Comparison of ENCODE assay signal across 8 cellular contexts in the genomic region with DNA sequence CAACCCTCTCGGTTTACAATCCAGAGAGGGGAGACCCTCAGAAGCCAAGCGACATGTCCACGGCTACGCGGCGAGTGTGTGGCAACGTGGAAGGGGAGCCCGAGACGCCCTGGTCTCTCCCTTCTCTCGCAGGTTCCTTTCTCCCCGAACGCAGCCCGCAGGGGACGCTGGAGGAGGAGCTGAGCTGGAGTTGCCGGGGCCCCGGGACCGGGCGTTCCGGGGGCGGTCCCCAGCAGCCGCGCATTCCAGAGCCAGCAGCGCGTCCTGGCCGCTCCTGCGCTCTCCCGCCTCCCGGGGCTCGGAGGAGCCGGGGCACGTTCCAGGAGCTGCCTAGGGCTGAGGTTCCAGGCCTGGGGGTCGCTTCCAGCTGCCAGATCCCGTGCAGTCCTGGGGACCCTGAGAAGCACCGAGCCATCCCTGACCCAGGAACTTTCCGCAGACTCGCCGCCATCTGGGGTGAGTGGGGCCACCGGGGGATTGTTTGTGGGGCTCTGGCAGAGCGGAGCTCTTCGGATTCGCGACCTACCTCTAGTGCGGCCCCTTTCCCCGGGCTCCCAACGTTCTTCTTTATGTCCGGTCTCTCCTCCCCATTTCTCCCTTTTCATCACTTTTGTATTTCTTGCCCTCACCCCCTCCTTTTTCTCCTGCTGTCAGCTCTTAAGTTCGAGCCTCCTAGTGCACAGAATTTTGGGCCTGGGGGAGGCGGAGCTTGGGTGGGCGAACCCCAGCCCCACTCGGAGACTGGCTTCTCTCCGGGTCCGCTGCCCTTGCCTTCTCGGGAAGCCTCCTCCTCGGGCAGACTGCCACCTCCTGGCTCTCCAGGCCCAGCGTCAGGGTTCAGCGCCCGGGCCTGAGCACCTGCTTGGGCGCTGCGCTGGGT. TPM values are rescaled to one million over a fixed set of nuclear protein-coding genes. Genes with fewer than 3 reads are reported as not detected.
A peak's percentile ranks its signal among the peaks of the same experiment; 100 is the strongest.
DNase-seq lines count a peak whose midpoint lies in the region; ATAC-seq and TF ChIP-seq lines count a peak whose summit lies in the region.

A gene with protein sequence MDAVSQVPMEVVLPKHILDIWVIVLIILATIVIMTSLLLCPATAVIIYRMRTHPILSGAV (plus strand): TSS at position 241 of the 880 bp plus-strand sequence. CDS start 16,684 bp downstream, outside the sequence.

- H4K20me1 ChIP-seq in GM23338 (replicated peaks; ENCODE audit: insufficient read depth), result no peaks in the 10 kb centered on the region

- TF ChIP-seq RAD21 in liver (IDR thresholded peaks at IDR 0.05), result peak; percentile 71

- no peaks in the 10 kb centered on the region; the same call in 2 of the 3 replicates for H3K36me3 Mint-ChIP-seq in GM23338 (ENCODE audit: low read depth)

- peaks cover 12% of the 10 kb centered on the region for H3K27me3 Mint-ChIP-seq in GM23338 (ENCODE audit: insufficient read depth, low read depth, poor library complexity)

- H3K4me1 ChIP-seq in GM23338 (ENCODE audit: insufficient read depth) (peaks cover 13% of the 10 kb centered on the region), liver (ENCODE audit: control insufficient read depth in 4 of 4, insufficient read depth in 4 of 4, low read length in 3 of 4) (peaks cover 0 to 16% (median 9%) of the 10 kb centered on the region in 4 donors)

- peak within 1 kb of the TSS; percentile 78 for H3K4me3 ChIP-seq in GM23338
- H3K4me3 ChIP-seq in liver (ENCODE audit: low read depth in 1 of 3, low read length in 3 of 3), result peak within 1 kb of the TSS; percentile 60 to 85 (median 69)

- WGBS in liver, result 2% methylated on average over 59 of the region's 59 CpGs

- peak within 1 kb of the TSS; percentile 94 for H3K4me3 Mint-ChIP-seq in GM23338

- H3K27ac ChIP-seq in GM23338 (ENCODE audit: low read depth), result peak within 1 kb of the TSS; percentile 82; the same call in 1 of the 2 replicates
- H3K27ac ChIP-seq in liver (ENCODE audit: low read depth in 1 of 2, low read length in 2 of 2), result peak within 1 kb of the TSS; percentile 62 to 75

- H3K27me3 ChIP-seq in GM23338 (ENCODE audit: insufficient read depth) (peaks cover 17% of the 10 kb centered on the region), liver (ENCODE audit: control insufficient read depth in 4 of 4, insufficient read depth in 4 of 4, low read length in 3 of 4) (no peaks in the 10 kb centered on the region)

- no peaks in the 10 kb centered on the region for H3F3A ChIP-seq in GM23338 (replicated peaks; ENCODE audit: low read depth)

- peak within 1 kb of the TSS; percentile 31; the same call in 1 of the 2 replicates for H3K27ac Mint-ChIP-seq in GM23338

- DNase-seq in D341Med (ENCODE audit: low spot score), result peak; percentile 67
- DNase-seq in GM23338 (ENCODE audit: low spot score), result peak; percentile 92
- peak; percentile 36 for DNase-seq in NCI-H2227 treated with DMSO at 0.1 percent for 48 hours (lab: John Stamatoyannopoulos, UW)
- peak; percentile 43 to 55 for DNase-seq in activated CD4-positive, alpha-beta T cell treated with anti-CD3 and anti-CD28 coated beads, Interleukin-2, amount 50 U/mL, for 24 hours (ENCODE audit: low read depth in 1 of 2, low spot score in 1 of 2)
- DNase-seq in dermis blood vessel endothelial cell, result peak; percentile 70
- peak; percentile 53 to 63 for DNase-seq in stimulated activated CD4-positive, alpha-beta T cell treated with anti-CD3 and anti-CD28 coated beads, Interleukin-4, amount 100 ng/mL, for 48 hours (ENCODE audit: low read depth in 2 of 2)

- H3K9me3 ChIP-seq in liver (ENCODE audit: control insufficient read depth in 4 of 4, low read length in 3 of 4), result no peaks in the 10 kb centered on the region

- H3K4me2 ChIP-seq in GM23338, result peak within 1 kb of the TSS; percentile 86

- no peaks in the 10 kb centered on the region for H3K9me3 Mint-ChIP-seq in GM23338

- no peaks in the 10 kb centered on the region for H3K79me2 ChIP-seq in GM23338 (replicated peaks; ENCODE audit: insufficient read depth)

- peak within 1 kb of the TSS; percentile 99 for H2AFZ ChIP-seq in GM23338

- TF ChIP-seq CTCF in GM23338 (conservative IDR thresholded peaks at IDR 0.05; ENCODE audit: low read depth in 2 of 2) (peak; percentile 53 to 77), liver (IDR thresholded peaks at IDR 0.05; ENCODE audit: low read depth, low read length, missing input control) (peak; percentile 26)

- H3K4me1 Mint-ChIP-seq in GM23338, result peaks cover 34% of the 10 kb centered on the region

- no peaks in the 10 kb centered on the region for H3K9me2 ChIP-seq in GM23338 (ENCODE audit: insufficient read depth)

- no peaks in the 10 kb centered on the region for H3K36me3 ChIP-seq in GM23338 (ENCODE audit: insufficient read depth)
- H3K36me3 ChIP-seq in liver (ENCODE audit: control insufficient read depth in 4 of 4, insufficient read depth in 3 of 4, low read depth in 1 of 4, low read length in 3 of 4), result no peaks in the 10 kb centered on the region

- H3K9ac ChIP-seq in liver (ENCODE audit: low read depth in 1 of 2, low read length in 2 of 2), result peak within 1 kb of the TSS; percentile 30 to 58

- ATAC-seq in GM23338 (peak; percentile 92), HG03520 (IDR thresholded peaks at IDR 0.05; ENCODE audit: unreplicated experiment) (no peak)

TF ChIP-seq in GM23338, 12 proteins besides CTCF, POLR2A, EP300 and RAD21:
- TF ChIP-seq POLR2AphosphoS5 (IDR thresholded peaks at IDR 0.05; ENCODE audit: low read depth), result peak; percentile 79
- TF ChIP-seq CREB1 (CRISPR knock-in tag; IDR thresholded peaks at IDR 0.05; ENCODE audit: low read depth), result no peak
- TF ChIP-seq, protein P1, sequence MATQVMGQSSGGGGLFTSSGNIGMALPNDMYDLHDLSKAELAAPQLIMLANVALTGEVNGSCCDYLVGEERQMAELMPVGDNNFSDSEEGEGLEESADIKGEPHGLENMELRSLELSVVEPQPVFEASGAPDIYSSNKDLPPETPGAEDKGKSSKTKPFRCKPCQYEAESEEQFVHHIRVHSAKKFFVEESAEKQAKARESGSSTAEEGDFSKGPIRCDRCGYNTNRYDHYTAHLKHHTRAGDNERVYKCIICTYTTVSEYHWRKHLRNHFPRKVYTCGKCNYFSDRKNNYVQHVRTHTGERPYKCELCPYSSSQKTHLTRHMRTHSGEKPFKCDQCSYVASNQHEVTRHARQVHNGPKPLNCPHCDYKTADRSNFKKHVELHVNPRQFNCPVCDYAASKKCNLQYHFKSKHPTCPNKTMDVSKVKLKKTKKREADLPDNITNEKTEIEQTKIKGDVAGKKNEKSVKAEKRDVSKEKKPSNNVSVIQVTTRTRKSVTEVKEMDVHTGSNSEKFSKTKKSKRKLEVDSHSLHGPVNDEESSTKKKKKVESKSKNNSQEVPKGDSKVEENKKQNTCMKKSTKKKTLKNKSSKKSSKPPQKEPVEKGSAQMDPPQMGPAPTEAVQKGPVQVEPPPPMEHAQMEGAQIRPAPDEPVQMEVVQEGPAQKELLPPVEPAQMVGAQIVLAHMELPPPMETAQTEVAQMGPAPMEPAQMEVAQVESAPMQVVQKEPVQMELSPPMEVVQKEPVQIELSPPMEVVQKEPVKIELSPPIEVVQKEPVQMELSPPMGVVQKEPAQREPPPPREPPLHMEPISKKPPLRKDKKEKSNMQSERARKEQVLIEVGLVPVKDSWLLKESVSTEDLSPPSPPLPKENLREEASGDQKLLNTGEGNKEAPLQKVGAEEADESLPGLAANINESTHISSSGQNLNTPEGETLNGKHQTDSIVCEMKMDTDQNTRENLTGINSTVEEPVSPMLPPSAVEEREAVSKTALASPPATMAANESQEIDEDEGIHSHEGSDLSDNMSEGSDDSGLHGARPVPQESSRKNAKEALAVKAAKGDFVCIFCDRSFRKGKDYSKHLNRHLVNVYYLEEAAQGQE (IDR thresholded peaks at IDR 0.05; ENCODE audit: unreplicated experiment), result no peak
TF ChIP-seq in GM23338: peak in this region for 1.

TF ChIP-seq in liver, 16 proteins besides CTCF, POLR2A, EP300 and RAD21:
- TF ChIP-seq SP1 (IDR thresholded peaks at IDR 0.05), result peak; percentile 8
- TF ChIP-seq, protein P2, sequence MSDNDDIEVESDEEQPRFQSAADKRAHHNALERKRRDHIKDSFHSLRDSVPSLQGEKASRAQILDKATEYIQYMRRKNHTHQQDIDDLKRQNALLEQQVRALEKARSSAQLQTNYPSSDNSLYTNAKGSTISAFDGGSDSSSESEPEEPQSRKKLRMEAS (IDR thresholded peaks at IDR 0.05), result no peak

RNA-seq across cellular contexts. Expression of the gene that starts here (rescaled TPM):
- total RNA-seq in GM23338 (2014; rRNA removed; shearing (Covaris generic)), result 7.6 and 8.0 TPM in 2 replicates
- polyA plus RNA-seq in GM23338 (2016; fragmentation: Nextera tagmentation; extraction: Ambion mirVana), result 4.3 and 6.2 TPM in 2 replicates
- 3.5 and 4.1 TPM in 2 replicates for total RNA-seq in dermis blood vessel endothelial cell
- total RNA-seq in liver, result 1 to 10 TPM; 3.9 to 5.7 TPM
- polyA plus RNA-seq in liver, result 1 to 10 TPM; 3.0 to 3.3 TPM

Comparison
In these comparisons a context has a peak if more than half of its experiments do, and no peak if none do; other contexts are left out.
1. DNase-seq: peak in every context shown above with its lines; median percentile 92 in GM23338; 70 in dermis blood vessel endothelial cell; 67 in D341Med; 58 in stimulated activated CD4-positive, alpha-beta T cell treated with anti-CD3 and anti-CD28 coated beads, Interleukin-4, amount 100 ng/mL, for 48 hours; 49 in activated CD4-positive, alpha-beta T cell treated with anti-CD3 and anti-CD28 coated beads, Interleukin-2, amount 50 U/mL, for 24 hours; 36 in NCI-H2227 treated with DMSO at 0.1 percent for 48 hours.